Comparison of ENCODE assay signal across 8 cellular contexts in genomic region chr20:4038047-4038459, GRCh38. TPM values are rescaled to one million over a fixed set of nuclear protein-coding genes. Genes with fewer than 3 reads are reported as not detected.
DNase-seq lines count a peak whose midpoint lies in the region; ATAC-seq lines count a peak whose summit lies in the region.

No MANE protein-coding gene starts in this region.

- H3K27ac ChIP-seq in BLaER1 (peak overlapping the region; percentile 81), SJSA1 (no peak overlapping the region)

- H3K9me3 ChIP-seq in BLaER1 = 0 out of 2 replicates have a peak, but pooled peaks cover 4% of the 10 kb centered on the region
- no peaks in the 10 kb centered on the region for H3K9me3 ChIP-seq in SJSA1 (replicated peaks)

- H3K4me2 ChIP-seq in BLaER1 = peak overlapping the region; percentile 76

- H3K27me3 ChIP-seq in BLaER1 = no peaks in the 10 kb centered on the region; the same call in 1 of the 2 replicates
- H3K27me3 ChIP-seq in SJSA1 (replicated peaks) = no peaks in the 10 kb centered on the region
- H3K27me3 ChIP-seq in H7 (ENCODE audit: control insufficient read depth, insufficient read depth, low read length) = no peaks in the 10 kb centered on the region

- H4K20me1 ChIP-seq in BLaER1 = no peaks in the 10 kb centered on the region

- H3K4me3 ChIP-seq in BLaER1 = peak overlapping the region; percentile 43
- no peak overlapping the region for H3K4me3 ChIP-seq in SJSA1
- H3K4me3 ChIP-seq in H7 (ENCODE audit: insufficient read depth, low read depth, low read length) = no peak overlapping the region

- ATAC-seq in GM19351 (IDR thresholded peaks at IDR 0.05; ENCODE audit: unreplicated experiment) (peak; percentile 99), HG03439 (IDR thresholded peaks at IDR 0.05; ENCODE audit: unreplicated experiment) (peak; percentile 61)

- H3K9ac ChIP-seq in BLaER1 = peak overlapping the region; percentile 62

- H3K4me1 ChIP-seq in BLaER1 (peaks cover 21% of the 10 kb centered on the region), SJSA1 (replicated peaks) (peaks cover 17% of the 10 kb centered on the region)

- DNase-seq in SJSA1 (ENCODE audit: low read depth in 1 of 2, low spot score in 2 of 2) = peak; percentile 56 to 66
- peak; percentile 76 for DNase-seq in activated naive CD4-positive, alpha-beta T cell treated with Interleukin-2 at 50 U/mL for 16 hours
- peak; percentile 81 for DNase-seq in hepatic stellate cell (ENCODE audit: low spot score)
- peak; percentile 45 to 62 for DNase-seq in stimulated activated CD4-positive, alpha-beta T cell treated with anti-CD3 and anti-CD28 coated beads, Interleukin-1b, Interleukin-23, amount 100 ng/mL, for 4 hours (ENCODE audit: low read depth in 2 of 2)
- DNase-seq in H7 = no peak

- H3K36me3 ChIP-seq in BLaER1 (no peaks in the 10 kb centered on the region), SJSA1 (no peaks in the 10 kb centered on the region), H7 (replicated peaks; ENCODE audit: control insufficient read depth, insufficient read depth, low read length) (no peaks in the 10 kb centered on the region)

RNA-seq across cellular contexts. Expression of gene RNF24, which starts 22.7 kb away (rescaled TPM):
- total RNA-seq in SJSA1 (2014; rRNA removed; shearing (Covaris generic)) = 8.8 and 9.6 TPM in 2 replicates
- 11.5 and 14.2 TPM in 2 replicates for total RNA-seq in H7 (2014; rRNA removed; shearing (Covaris generic))
